In genomic region chr4:2061208-2062131, GRCh38 we compare ENCODE assay signal across 13 cellular contexts. TPM values are rescaled to one million over a fixed set of nuclear protein-coding genes. Genes with fewer than 3 reads are reported as not detected.
A peak's percentile ranks its signal among the peaks of the same experiment; 100 is the strongest.
DNase-seq lines count a peak whose midpoint lies in the region; ATAC-seq and TF ChIP-seq lines count a peak whose summit lies in the region.
"Had no signal": no experiment of that assay in that cellular context is flagged by ENCODE, and none has a peak within 500 bp of the region (broad histone marks: within the 10 kb centered on the region; RNA-seq: fewer than 3 reads in every experiment).

No MANE protein-coding gene starts in this region.

- CTCF ChIA-PET in GM10248 (lab: Yijun Ruan, JAX): no interaction called here

- H3K23ac ChIP-seq in trophoblast cell (ENCODE audit: low read length): no peak overlapping the region

- H3K9me3 Mint-ChIP-seq in GM23338: no peaks in the 10 kb centered on the region

- H3K4ac ChIP-seq in trophoblast cell (ENCODE audit: low read depth, low read length): no peak overlapping the region

- H3K4me2 ChIP-seq in GM23338 (peak overlapping the region; percentile 78), OCI-LY3 (ENCODE audit: low read length) (0 out of 2 replicates have a peak overlapping the region, but pooled peaks have one; percentile 57), trophoblast cell (ENCODE audit: low read length) (no peak overlapping the region), Karpas-422 (ENCODE audit: low read depth, low read length, poor library complexity, severe bottlenecking) (no peak overlapping the region)
- H3K4me2 ChIP-seq: PC-9 had no signal

- peaks cover 37% of the 10 kb centered on the region for H3K27me3 Mint-ChIP-seq in GM23338 (ENCODE audit: insufficient read depth, low read depth, poor library complexity)

- H3K4me1 ChIP-seq in GM23338 (ENCODE audit: insufficient read depth): no peaks in the 10 kb centered on the region; the same call in 1 of the 2 replicates
- H3K4me1 ChIP-seq in OCI-LY3 (ENCODE audit: low read length): peaks cover 5% of the 10 kb centered on the region; the same call in 1 of the 2 replicates
- H3K4me1 ChIP-seq in trophoblast cell (ENCODE audit: control insufficient read depth in 1 of 2, insufficient read depth in 2 of 2, low read length in 2 of 2): peaks cover 3 to 5% of the 10 kb centered on the region in 2 experiments
- H3K4me1 ChIP-seq in Karpas-422 (ENCODE audit: low read length): no peaks in the 10 kb centered on the region
- H3K4me1 ChIP-seq: prostate gland had no signal

- H3F3A ChIP-seq in GM23338 (replicated peaks; ENCODE audit: low read depth): 0 out of 2 replicates have a peak, but pooled peaks cover 6% of the 10 kb centered on the region

- no peak overlapping the region for H2AK5ac ChIP-seq in trophoblast cell (ENCODE audit: low read length)

- H2AFZ ChIP-seq in GM23338 (no peak overlapping the region), OCI-LY3 (ENCODE audit: low read depth, low read length) (no peak overlapping the region), trophoblast cell (ENCODE audit: insufficient read depth, low read length, poor library complexity) (no peak overlapping the region), Karpas-422 (ENCODE audit: low read length) (no peak overlapping the region)
- H2AFZ ChIP-seq: PC-9 had no signal

- H3K27me3 ChIP-seq in GM23338 (ENCODE audit: insufficient read depth) (peaks cover 47% of the 10 kb centered on the region), OCI-LY3 (ENCODE audit: low read depth, low read length) (no peaks in the 10 kb centered on the region), trophoblast cell (ENCODE audit: insufficient read depth, low read length) (peaks cover 39% of the 10 kb centered on the region), Karpas-422 (ENCODE audit: low read length) (no peaks in the 10 kb centered on the region)

- POLR2A ChIA-PET in GM10248 (lab: Yijun Ruan, JAX): no interaction called here

- H2BK12ac ChIP-seq in trophoblast cell (ENCODE audit: low read length): no peak overlapping the region

- H3K9me3 ChIP-seq in OCI-LY3 (ENCODE audit: insufficient read depth, low read length) (no peaks in the 10 kb centered on the region), trophoblast cell (ENCODE audit: insufficient read depth, low read depth, low read length) (peaks cover 7% of the 10 kb centered on the region), Karpas-422 (ENCODE audit: low read length) (no peaks in the 10 kb centered on the region)
- H3K9me3 ChIP-seq: prostate gland had no signal

- H3K18ac ChIP-seq in trophoblast cell (ENCODE audit: low read length): no peak overlapping the region

- H3K79me2 ChIP-seq in GM23338 (replicated peaks; ENCODE audit: insufficient read depth) (no peaks in the 10 kb centered on the region), OCI-LY3 (ENCODE audit: low read length) (peaks cover 43% of the 10 kb centered on the region), trophoblast cell (ENCODE audit: control insufficient read depth, insufficient read depth, low read length, poor library complexity) (no peaks in the 10 kb centered on the region), Karpas-422 (ENCODE audit: low read length) (no peaks in the 10 kb centered on the region)

- H3K27ac Mint-ChIP-seq in GM23338: no peak overlapping the region
- H3K27ac Mint-ChIP-seq: CD4-positive, alpha-beta memory T cell had no signal

- H3K79me1 ChIP-seq in trophoblast cell (ENCODE audit: low read length): no peaks in the 10 kb centered on the region

- H3K9ac ChIP-seq in OCI-LY3 (ENCODE audit: low read length): no peak overlapping the region
- no peak overlapping the region for H3K9ac ChIP-seq in trophoblast cell (ENCODE audit: low read length)
- no peak overlapping the region for H3K9ac ChIP-seq in Karpas-422 (ENCODE audit: low read length)

- H4K20me1 ChIP-seq in GM23338 (replicated peaks; ENCODE audit: insufficient read depth): no peaks in the 10 kb centered on the region; the same call in 1 of the 2 replicates
- H4K20me1 ChIP-seq in OCI-LY3 (ENCODE audit: insufficient read depth, low read length): peaks cover 7% of the 10 kb centered on the region
- no peaks in the 10 kb centered on the region for H4K20me1 ChIP-seq in Karpas-422 (ENCODE audit: insufficient read depth, low read depth, low read length)

- peaks cover 3% of the 10 kb centered on the region; the same call in 1 of the 3 replicates for H3K36me3 Mint-ChIP-seq in GM23338 (ENCODE audit: low read depth)
- H3K36me3 Mint-ChIP-seq: CD4-positive, alpha-beta memory T cell had no signal

- H3K4me3 Mint-ChIP-seq in GM23338: peak overlapping the region; percentile 43; the same call in 2 of the 3 replicates

- H3K9me2 ChIP-seq in GM23338 (ENCODE audit: insufficient read depth) (no peaks in the 10 kb centered on the region), Karpas-422 (replicated peaks; ENCODE audit: insufficient read depth, low read length) (no peaks in the 10 kb centered on the region)

- H3K4me1 Mint-ChIP-seq in GM23338: peaks cover 4% of the 10 kb centered on the region; the same call in 2 of the 3 replicates

- no peak overlapping the region for H2BK120ac ChIP-seq in trophoblast cell (ENCODE audit: insufficient read depth, low read length, poor library complexity)

- H4K8ac ChIP-seq in trophoblast cell (ENCODE audit: low read depth, low read length): no peak overlapping the region

- H4K91ac ChIP-seq in trophoblast cell (ENCODE audit: low read depth, low read length): no peak overlapping the region

- peak overlapping the region; percentile 54 for H3K4me3 ChIP-seq in GM23338
- H3K4me3 ChIP-seq in OCI-LY3 (ENCODE audit: low read length): peak overlapping the region; percentile 76; the same call in 1 of the 2 replicates
- H3K4me3 ChIP-seq in iPS-11a (ENCODE audit: low read depth, low read length): peak overlapping the region; percentile 8
- H3K4me3 ChIP-seq in trophoblast cell (ENCODE audit: low read depth, low read length): peak overlapping the region; percentile 21
- H3K4me3 ChIP-seq in Karpas-422 (ENCODE audit: low read length): no peak overlapping the region
- H3K4me3 ChIP-seq: PC-9, prostate gland had no signal

- no peak overlapping the region for H4K12ac ChIP-seq in trophoblast cell (ENCODE audit: low read depth, low read length)

- ATAC-seq in GM23338 (peak; percentile 7), HG03175 (IDR thresholded peaks at IDR 0.05; ENCODE audit: unreplicated experiment) (no peak)
- ATAC-seq: activated CD4-positive, CD25-positive, alpha-beta regulatory T cell treated with anti-CD3 and anti-CD28 coated beads, Interleukin-2, amount 50 U/mL, for 24 hours had no signal

- H3K27ac ChIP-seq in GM23338 (ENCODE audit: low read depth) (no peak overlapping the region), OCI-LY3 (ENCODE audit: low read length) (no peak overlapping the region), trophoblast cell (ENCODE audit: low read depth, low read length) (no peak overlapping the region), Karpas-422 (ENCODE audit: low read length) (no peak overlapping the region)
- H3K27ac ChIP-seq: PC-9, prostate gland had no signal

- no peak overlapping the region for H3K14ac ChIP-seq in trophoblast cell (ENCODE audit: low read length)

- TF ChIP-seq CTCF in GM23338 (conservative IDR thresholded peaks at IDR 0.05; ENCODE audit: low read depth in 2 of 2): no peak
- no peak for TF ChIP-seq CTCF in OCI-LY3 (IDR thresholded peaks at IDR 0.05; ENCODE audit: low read depth, low read length)
- TF ChIP-seq CTCF in GM10248 (IDR thresholded peaks at IDR 0.05; ENCODE audit: control extremely low read depth, extremely low read depth, low read depth, missing control alignments): no peak

- WGBS in trophoblast cell (ENCODE audit: extremely low coverage, insufficient coverage, insufficient read length): no CpG with 5 or more reads among the region's 40 CpGs

- H3K36me3 ChIP-seq in GM23338 (ENCODE audit: insufficient read depth) (no peaks in the 10 kb centered on the region), OCI-LY3 (replicated peaks; ENCODE audit: low read depth, low read length) (peaks cover 2% of the 10 kb centered on the region), trophoblast cell (ENCODE audit: control insufficient read depth in 1 of 2, insufficient read depth in 2 of 2, low read length in 2 of 2) (no peaks in the 10 kb centered on the region), Karpas-422 (ENCODE audit: insufficient read depth, low read length) (no peaks in the 10 kb centered on the region)
- H3K36me3 ChIP-seq: prostate gland had no signal

- DNase-seq in GM23338 (ENCODE audit: low spot score) (no peak), trophoblast cell (peak in 1 of 2 donors; percentile 7), GM10248 (ENCODE audit: extremely low spot score) (no peak), Karpas-422 (no peak)
- DNase-seq: activated T-cell treated with anti-CD3 and anti-CD28 coated beads, Interleukin-2, amount 50 U/mL, for 1 hour; amniotic stem cell had no signal

- no peak overlapping the region for H2BK5ac ChIP-seq in trophoblast cell (ENCODE audit: low read depth, low read length, poor library complexity)

TF ChIP-seq in GM23338, 12 proteins besides CTCF, POLR2A, EP300 and RAD21 (continues in another document):
- no peak for TF ChIP-seq ZNF331 (CRISPR knock-in tag; IDR thresholded peaks at IDR 0.05; ENCODE audit: low read depth)

RNA-seq across cellular contexts. Expression of gene NAT8L, which starts 2.3 kb away (rescaled TPM):
- 7.7 and 9.7 TPM in 2 replicates for total RNA-seq in GM23338 (2014; rRNA removed; shearing (Covaris generic))
- 1.6 and 1.7 TPM in 2 replicates for polyA plus RNA-seq in GM23338 (2016; fragmentation: Nextera tagmentation; extraction: Ambion mirVana)
- 0.30 and 0.35 TPM in 2 replicates for polyA plus RNA-seq in trophoblast cell (2013)
- not detected in 2 replicates for total RNA-seq in Karpas-422 (2014; rRNA removed; shearing (Covaris generic); ENCODE audit: low replicate concordance)
- total RNA-seq: CD4-positive, alpha-beta memory T cell had no signal
- polyA plus RNA-seq: CD4-positive, alpha-beta memory T cell had no signal

RNA-seq across cellular contexts. Expression of gene NELFA, which starts 52.7 kb away (rescaled TPM):
- total RNA-seq in GM23338 (2014; rRNA removed; shearing (Covaris generic)): 60.8 and 62.8 TPM in 2 replicates
- polyA plus RNA-seq in GM23338 (2016; fragmentation: Nextera tagmentation; extraction: Ambion mirVana): 62.2 and 63.3 TPM in 2 replicates
- polyA plus RNA-seq in trophoblast cell (2013): 27.2 and 27.8 TPM in 2 replicates
- 22.6 and 44.6 TPM in 2 replicates for total RNA-seq in Karpas-422 (2014; rRNA removed; shearing (Covaris generic); ENCODE audit: low replicate concordance)

Comparison
In these comparisons a context has a peak if more than half of its experiments do, and no peak if none do; other contexts are left out.
1. H3K4me2 ChIP-seq: peak in GM23338 (single experiment) and OCI-LY3 (single experiment); none in trophoblast cell (single experiment) and Karpas-422 (single experiment).